Comparison of ENCODE assay signal across 18 cellular contexts in the genomic region with DNA sequence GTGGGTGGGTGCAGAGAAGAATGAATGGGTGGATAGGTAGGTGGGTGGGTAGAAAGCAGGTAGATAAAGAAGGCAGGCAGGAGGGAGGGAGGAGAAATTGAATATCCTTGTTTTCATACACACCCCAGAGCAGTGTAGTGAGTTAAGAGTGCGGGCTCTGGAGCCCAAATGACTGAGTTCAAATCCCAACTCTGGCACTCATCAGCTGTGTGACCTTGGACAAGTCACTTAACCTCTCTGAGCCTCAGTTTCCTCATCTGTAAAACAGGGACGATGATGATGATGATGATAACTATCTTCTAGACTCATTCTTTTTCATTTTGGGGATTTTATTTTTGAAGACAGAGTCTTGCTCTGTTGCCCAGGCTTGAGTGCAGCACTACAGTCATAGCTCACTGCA. TPM values are rescaled to one million over a fixed set of nuclear protein-coding genes. Genes with fewer than 3 reads are reported as not detected.
A peak's percentile ranks its signal among the peaks of the same experiment; 100 is the strongest.
DNase-seq lines count a peak whose midpoint lies in the region; ATAC-seq and TF ChIP-seq lines count a peak whose summit lies in the region.
"Had no signal": no experiment of that assay in that cellular context is flagged by ENCODE, and none has a peak within 500 bp of the region (broad histone marks: within the 10 kb centered on the region; RNA-seq: fewer than 3 reads in every experiment).

No MANE protein-coding gene starts in this region.

- no peak overlapping the region for H3K4me3 Mint-ChIP-seq in stimulated activated naive CD8-positive, alpha-beta T cell treated with anti-CD3 and anti-CD28 coated beads, Interleukin-15, Interleukin-2, amounts not matched to agents 100 ng/mL and 50 ng/mL, for 24 hours
- no peak overlapping the region for H3K4me3 Mint-ChIP-seq in stimulated activated naive CD8-positive, alpha-beta T cell treated with anti-CD3 and anti-CD28 coated beads, Interleukin-15, amount 100 ng/mL, for 72 hours
- no peak overlapping the region for H3K4me3 Mint-ChIP-seq in activated T-helper 1 cell treated with anti-CD3 and anti-CD28 coated beads, Interleukin-12 subunit alpha, Interleukin-12 subunit beta, Interleukin-2, Interleukin-4 antibody, amounts not matched to agents 30 ng/mL and 10 ng/mL and 1 ng/mL, durations not matched to agents 14 hours and 24 hours and 36 hours
- H3K4me3 Mint-ChIP-seq in natural killer cell = no peak overlapping the region
- H3K4me3 Mint-ChIP-seq: H9 had no signal

- intact Hi-C loops in activated T-helper 1 cell treated with anti-CD3 and anti-CD28 coated beads, Interleukin-12 subunit alpha, Interleukin-12 subunit beta, Interleukin-2, Interleukin-4 antibody, amounts not matched to agents 30 ng/mL and 10 ng/mL and 1 ng/mL, durations not matched to agents 14 hours and 24 hours and 36 hours (cut with micrococcal nuclease) = no loop called here
- intact Hi-C loops in natural killer cell (cut with micrococcal nuclease) = loop anchor here (2.0 to 5.0 kb wide), 2 partner anchors 33 to 165 kb away; no protein-coding TSS in a partner anchor

- ATAC-seq in stimulated activated naive CD8-positive, alpha-beta T cell treated with anti-CD3 and anti-CD28 coated beads, Interleukin-15, amount 100 ng/mL, for 72 hours = no peak
- ATAC-seq in natural killer cell = no peak
- ATAC-seq: A549, Panc1, Right ventricle myocardium inferior had no signal

- H3K36me3 Mint-ChIP-seq in stimulated activated naive CD8-positive, alpha-beta T cell treated with anti-CD3 and anti-CD28 coated beads, Interleukin-15, Interleukin-2, amounts not matched to agents 100 ng/mL and 50 ng/mL, for 24 hours (ENCODE audit: low read depth) = peaks cover 29% of the 10 kb centered on the region
- peaks cover 25% of the 10 kb centered on the region for H3K36me3 Mint-ChIP-seq in activated T-helper 1 cell treated with anti-CD3 and anti-CD28 coated beads, Interleukin-12 subunit alpha, Interleukin-12 subunit beta, Interleukin-2, Interleukin-4 antibody, amounts not matched to agents 30 ng/mL and 10 ng/mL and 1 ng/mL, durations not matched to agents 14 hours and 24 hours and 36 hours (ENCODE audit: low read depth)
- no peaks in the 10 kb centered on the region for H3K36me3 Mint-ChIP-seq in natural killer cell

- DNase-seq in stimulated activated naive CD8-positive, alpha-beta T cell treated with anti-CD3 and anti-CD28 coated beads, Interleukin-15, amount 100 ng/mL, for 72 hours = no peak
- DNase-seq in activated T-helper 1 cell treated with anti-CD3 and anti-CD28 coated beads, Interleukin-12 subunit alpha, Interleukin-12 subunit beta, Interleukin-2, Interleukin-4 antibody, amounts not matched to agents 30 ng/mL and 10 ng/mL and 1 ng/mL, durations not matched to agents 14 hours and 24 hours and 36 hours (ENCODE audit: low spot score) = no peak
- DNase-seq in natural killer cell (no peak), NCI-H69 (lab: John Stamatoyannopoulos, UW) (no peak), midbrain (lab: John Stamatoyannopoulos, UW) (no peak), foreskin melanocyte (no peak)
- DNase-seq: H9, Karpas-422, MM.1S, NCI-H1105 treated with DMSO at 0.1 percent for 48 hours, NCI-H187, NCI-H446, NCI-H748 treated with DMSO at 0.1 percent for 48 hours had no signal

- H3K9me3 Mint-ChIP-seq in stimulated activated naive CD8-positive, alpha-beta T cell treated with anti-CD3 and anti-CD28 coated beads, Interleukin-15, Interleukin-2, amounts not matched to agents 100 ng/mL and 50 ng/mL, for 24 hours = peaks cover 8% of the 10 kb centered on the region
- peaks cover 10 to 12% of the 10 kb centered on the region in 2 donors for H3K9me3 Mint-ChIP-seq in stimulated activated naive CD8-positive, alpha-beta T cell treated with anti-CD3 and anti-CD28 coated beads, Interleukin-15, amount 100 ng/mL, for 72 hours
- H3K9me3 Mint-ChIP-seq in activated T-helper 1 cell treated with anti-CD3 and anti-CD28 coated beads, Interleukin-12 subunit alpha, Interleukin-12 subunit beta, Interleukin-2, Interleukin-4 antibody, amounts not matched to agents 30 ng/mL and 10 ng/mL and 1 ng/mL, durations not matched to agents 14 hours and 24 hours and 36 hours = peaks cover 9% of the 10 kb centered on the region
- peaks cover 0 to 3% of the 10 kb centered on the region in 2 donors for H3K9me3 Mint-ChIP-seq in natural killer cell
- H3K9me3 Mint-ChIP-seq: H9 had no signal

- H3K27me3 Mint-ChIP-seq in stimulated activated naive CD8-positive, alpha-beta T cell treated with anti-CD3 and anti-CD28 coated beads, Interleukin-15, Interleukin-2, amounts not matched to agents 100 ng/mL and 50 ng/mL, for 24 hours = no peaks in the 10 kb centered on the region
- H3K27me3 Mint-ChIP-seq in stimulated activated naive CD8-positive, alpha-beta T cell treated with anti-CD3 and anti-CD28 coated beads, Interleukin-15, amount 100 ng/mL, for 72 hours = no peaks in the 10 kb centered on the region
- H3K27me3 Mint-ChIP-seq in activated T-helper 1 cell treated with anti-CD3 and anti-CD28 coated beads, Interleukin-12 subunit alpha, Interleukin-12 subunit beta, Interleukin-2, Interleukin-4 antibody, amounts not matched to agents 30 ng/mL and 10 ng/mL and 1 ng/mL, durations not matched to agents 14 hours and 24 hours and 36 hours (ENCODE audit: insufficient read depth) = no peaks in the 10 kb centered on the region
- H3K27me3 Mint-ChIP-seq in natural killer cell (ENCODE audit: low read depth in 2 of 2) = no peaks in the 10 kb centered on the region

- peak overlapping the region; percentile 91 for H3K27ac Mint-ChIP-seq in stimulated activated naive CD8-positive, alpha-beta T cell treated with anti-CD3 and anti-CD28 coated beads, Interleukin-15, Interleukin-2, amounts not matched to agents 100 ng/mL and 50 ng/mL, for 24 hours
- no peak overlapping the region for H3K27ac Mint-ChIP-seq in stimulated activated naive CD8-positive, alpha-beta T cell treated with anti-CD3 and anti-CD28 coated beads, Interleukin-15, amount 100 ng/mL, for 72 hours
- H3K27ac Mint-ChIP-seq in activated T-helper 1 cell treated with anti-CD3 and anti-CD28 coated beads, Interleukin-12 subunit alpha, Interleukin-12 subunit beta, Interleukin-2, Interleukin-4 antibody, amounts not matched to agents 30 ng/mL and 10 ng/mL and 1 ng/mL, durations not matched to agents 14 hours and 24 hours and 36 hours = peak overlapping the region; percentile 0
- peak overlapping the region; percentile 84 to 99 for H3K27ac Mint-ChIP-seq in natural killer cell

- TF ChIP-seq CTCF in natural killer cell (IDR thresholded peaks at IDR 0.05) = no peak

- peaks cover 43% of the 10 kb centered on the region for H3K4me1 Mint-ChIP-seq in stimulated activated naive CD8-positive, alpha-beta T cell treated with anti-CD3 and anti-CD28 coated beads, Interleukin-15, Interleukin-2, amounts not matched to agents 100 ng/mL and 50 ng/mL, for 24 hours (ENCODE audit: low read depth)
- H3K4me1 Mint-ChIP-seq in stimulated activated naive CD8-positive, alpha-beta T cell treated with anti-CD3 and anti-CD28 coated beads, Interleukin-15, amount 100 ng/mL, for 72 hours = peaks cover 40% of the 10 kb centered on the region
- H3K4me1 Mint-ChIP-seq in activated T-helper 1 cell treated with anti-CD3 and anti-CD28 coated beads, Interleukin-12 subunit alpha, Interleukin-12 subunit beta, Interleukin-2, Interleukin-4 antibody, amounts not matched to agents 30 ng/mL and 10 ng/mL and 1 ng/mL, durations not matched to agents 14 hours and 24 hours and 36 hours (ENCODE audit: low read depth) = peaks cover 53% of the 10 kb centered on the region
- H3K4me1 Mint-ChIP-seq in natural killer cell = peaks cover 62 to 63% of the 10 kb centered on the region in 2 donors

RNA-seq across cellular contexts. Expression of a gene that starts 2.0 kb away (rescaled TPM):
- total RNA-seq in activated T-helper 1 cell treated with anti-CD3 and anti-CD28 coated beads, Interleukin-12 subunit alpha, Interleukin-12 subunit beta, Interleukin-2, Interleukin-4 antibody, amounts not matched to agents 30 ng/mL and 10 ng/mL and 1 ng/mL, durations not matched to agents 14 hours and 24 hours and 36 hours = 101 and 104 TPM in 2 replicates
- 10 to 100 TPM; 24.3 to 45.7 (median 26.5) TPM for total RNA-seq in natural killer cell
- total RNA-seq: Daoy had no signal

Comparison
In these comparisons a context has a peak if more than half of its experiments do, and no peak if none do; other contexts are left out.
1. H3K27ac Mint-ChIP-seq: peak in stimulated activated naive CD8-positive, alpha-beta T cell treated with anti-CD3 and anti-CD28 coated beads, Interleukin-15, Interleukin-2, amounts not matched to agents 100 ng/mL and 50 ng/mL, for 24 hours (single experiment), activated T-helper 1 cell treated with anti-CD3 and anti-CD28 coated beads, Interleukin-12 subunit alpha, Interleukin-12 subunit beta, Interleukin-2, Interleukin-4 antibody, amounts not matched to agents 30 ng/mL and 10 ng/mL and 1 ng/mL, durations not matched to agents 14 hours and 24 hours and 36 hours (single experiment) and natural killer cell (2 of 2); none in stimulated activated naive CD8-positive, alpha-beta T cell treated with anti-CD3 and anti-CD28 coated beads, Interleukin-15, amount 100 ng/mL, for 72 hours (0 of 2).